ENCODE assay signal across 26 cellular contexts in genomic region chr5:120788481-120788880, GRCh38.
"Had no signal": no experiment of that assay in that cellular context is flagged by ENCODE, and none has a peak within 500 bp of the region (broad histone marks: within the 10 kb centered on the region; RNA-seq: fewer than 3 reads in every experiment).

No MANE protein-coding gene starts in this region.

- DNase-seq: stimulated activated CD4-positive, alpha-beta T cell treated with anti-CD3 and anti-CD28 coated beads, Interleukin-2, amount 100 ng/mL, for 48 hours; stimulated activated CD4-positive, alpha-beta T cell treated with anti-CD3 and anti-CD28 coated beads, Interleukin-4, amount 100 ng/mL, for 1 hour; stimulated activated CD4-positive, alpha-beta T cell treated with anti-CD3 and anti-CD28 coated beads, Interleukin-4, amount 100 ng/mL, for 24 hours; stimulated activated CD4-positive, alpha-beta T cell treated with anti-CD3 and anti-CD28 coated beads, Interleukin-4, amount 100 ng/mL, for 4 hours; stimulated activated CD8-positive, alpha-beta memory T cell treated with anti-CD3 and anti-CD28 coated beads, Interleukin-4, amount 100 ng/mL, for 48 hours; stimulated activated naive B cell treated with anti-CD40 and anti-IgM and Interleukin-4, amounts not matched to agents 10 μg/mL and 1 μg/mL and 100 μg/mL, for 72 hours; stimulated activated naive CD4-positive, alpha-beta T cell; stimulated activated naive CD4-positive, alpha-beta T cell treated with Interleukin-2 at 50 U/mL for 16 hours; stimulated activated naive CD8-positive, alpha-beta T cell treated with anti-CD3 and anti-CD28 coated beads, Interleukin-15, amount 100 ng/mL, for 72 hours; stimulated activated naive CD8-positive, alpha-beta T cell treated with anti-CD3 and anti-CD28 coated beads, Interleukin-15, Interleukin-2, amounts not matched to agents 100 U/mL and 50 U/mL, for 24 hours; stomach; substantia nigra; testis; thyroid gland; tibial artery; transverse colon; upper lobe of left lung; upper lobe of right lung; uterus had no signal

- H3K27me3 ChIP-seq: stomach, suprapubic skin, testis, thyroid gland, tibial artery, tibial nerve, transverse colon, upper lobe of left lung, upper lobe of right lung, uterus, vagina had no signal

- FAIRE-seq: urothelium cell line had no signal

- ATAC-seq: stimulated activated effector memory CD8-positive, alpha-beta T cell treated with anti-CD3 and anti-CD28 coated beads, Interleukin-12 subunit alpha, Interleukin-12 subunit beta, amount 100 ng/mL, for 72 hours; stimulated activated memory B cell treated with anti-CD40 and anti-IgM and Interleukin-4, amounts not matched to agents 10 μg/mL and 1 μg/mL and 100 μg/mL, for 72 hours; stimulated activated naive B cell treated with anti-CD40 and anti-IgM and Interleukin-4, amounts not matched to agents 10 μg/mL and 1 μg/mL and 100 μg/mL, for 72 hours; stimulated activated naive CD8-positive, alpha-beta T cell treated with anti-CD3 and anti-CD28 coated beads, Interleukin-15, amount 100 ng/mL, for 72 hours; stimulated activated naive CD8-positive, alpha-beta T cell treated with anti-CD3 and anti-CD28 coated beads, Interleukin-15, Interleukin-2, amounts not matched to agents 100 U/mL and 50 U/mL, for 24 hours; upper lobe of right lung had no signal

- H3K4me3 ChIP-seq: stomach, suprapubic skin, testis, thoracic aorta, thyroid gland, tibial artery, tibial nerve, transverse colon, upper lobe of left lung, upper lobe of right lung, uterus, vagina had no signal

- H3K36me3 ChIP-seq: stomach, suprapubic skin, thoracic aorta, thyroid gland, tibial artery, tibial nerve, transverse colon, upper lobe of left lung, upper lobe of right lung, uterus, vagina had no signal

- H3K9me3 ChIP-seq: stomach, suprapubic skin, testis, thoracic aorta, thyroid gland, tibial artery, tibial nerve, transverse colon, upper lobe of left lung, upper lobe of right lung, uterus, vagina had no signal

- H3K27ac ChIP-seq: stomach, suprapubic skin, testis, thoracic aorta, thyroid gland, tibial artery, tibial nerve, transverse colon, upper lobe of left lung, upper lobe of right lung, uterus, vagina had no signal

- H3K4me1 ChIP-seq: stomach, suprapubic skin, testis, thyroid gland, tibial artery, tibial nerve, transverse colon, upper lobe of left lung, upper lobe of right lung, uterus, vagina had no signal
